In genomic region chr11:102614485-102614884, GRCh38 we compare ENCODE assay signal across 17 cellular contexts. TPM values are rescaled to one million over a fixed set of nuclear protein-coding genes. Genes with fewer than 3 reads are reported as not detected.
DNase-seq lines count a peak whose midpoint lies in the region; ATAC-seq, FAIRE-seq and TF ChIP-seq lines count a peak whose summit lies in the region.
"Had no signal": no experiment of that assay in that cellular context is flagged by ENCODE, and none has a peak within 500 bp of the region (broad histone marks: within the 10 kb centered on the region; RNA-seq: fewer than 3 reads in every experiment).

No MANE protein-coding gene starts in this region.

- no peak for TF ChIP-seq POLR2A in NB4 (IDR thresholded peaks at IDR 0.05; ENCODE audit: extremely low read depth, insufficient read length)
- no peak for TF ChIP-seq POLR2A in H54 (IDR thresholded peaks at IDR 0.05; ENCODE audit: low read depth, low read length)
- no peak for TF ChIP-seq POLR2A in heart left ventricle (IDR thresholded peaks at IDR 0.05)

- H4K20me1 ChIP-seq in neural progenitor cell (ENCODE audit: low read depth) = no peaks in the 10 kb centered on the region

- H3K4me3 ChIP-seq in AG09309 (ENCODE audit: control insufficient read depth, low read depth, low read length) = no peak overlapping the region
- no peak overlapping the region for H3K4me3 ChIP-seq in NB4 (ENCODE audit: low read depth, low read length)
- no peak overlapping the region for H3K4me3 ChIP-seq in neural progenitor cell
- no peak overlapping the region for H3K4me3 ChIP-seq in heart left ventricle
- H3K4me3 ChIP-seq: lung, spleen, testis had no signal

- H3K4me1 Mint-ChIP-seq in chondrocyte (ENCODE audit: low read depth) (peaks cover 4% of the 10 kb centered on the region), neural progenitor cell (peaks cover 14% of the 10 kb centered on the region)

- FAIRE-seq in H54 (lab: Jason Lieb, UNC) = no peak

- H3K79me2 ChIP-seq in neural progenitor cell (ENCODE audit: low read depth) = no peaks in the 10 kb centered on the region

- TF ChIP-seq CTCF in AG09309 (IDR thresholded peaks at IDR 0.05; ENCODE audit: control insufficient read depth, insufficient read depth, low read depth, low read length, missing control alignments) (peak; percentile 6), GM12873 (IDR thresholded peaks at IDR 0.05; ENCODE audit: insufficient read depth, low read depth, low read length, missing control alignments) (peak; percentile 26), NB4 (IDR thresholded peaks at IDR 0.05; ENCODE audit: low read depth, low read length) (no peak), chondrocyte (IDR thresholded peaks at IDR 0.05) (peak; percentile 60), neural progenitor cell (IDR thresholded peaks at IDR 0.05) (no peak), heart left ventricle (IDR thresholded peaks at IDR 0.05) (no peak)

- H3K36me3 ChIP-seq in neural progenitor cell (no peaks in the 10 kb centered on the region), heart left ventricle (no peaks in the 10 kb centered on the region)
- H3K36me3 ChIP-seq: spleen had no signal

- H3F3A ChIP-seq in neural progenitor cell (ENCODE audit: low read depth) = peaks cover 11% of the 10 kb centered on the region

- H3K9me3 ChIP-seq in neural progenitor cell (ENCODE audit: low read depth) (no peaks in the 10 kb centered on the region), heart left ventricle (no peaks in the 10 kb centered on the region)
- H3K9me3 ChIP-seq: spleen, testis had no signal

- intact Hi-C loops in heart left ventricle (cut with DNase I) = loop anchor here in 1 of 10 donors (5.0 kb wide), 1 partner anchor 272 kb away; no protein-coding TSS in a partner anchor

- WGBS in heart left ventricle, 4 donors = 89 to 95% (median 94%) methylated on average over 2 of the region's 2 CpGs

- H3K9me3 Mint-ChIP-seq in chondrocyte (ENCODE audit: low read depth) (no peaks in the 10 kb centered on the region), neural progenitor cell (no peaks in the 10 kb centered on the region)
- H3K9me3 Mint-ChIP-seq: activated naive CD8-positive, alpha-beta T cell treated with anti-CD3 and anti-CD28 coated beads for 36 hours; CD14-positive monocyte had no signal

- H3K4me3 Mint-ChIP-seq in chondrocyte (ENCODE audit: unreplicated experiment) (no peak overlapping the region), neural progenitor cell (no peak overlapping the region)
- H3K4me3 Mint-ChIP-seq: activated naive CD8-positive, alpha-beta T cell treated with anti-CD3 and anti-CD28 coated beads for 36 hours; CD14-positive monocyte had no signal

- no peaks in the 10 kb centered on the region for H3K36me3 Mint-ChIP-seq in chondrocyte (ENCODE audit: low read depth)
- no peaks in the 10 kb centered on the region for H3K36me3 Mint-ChIP-seq in neural progenitor cell
- H3K36me3 Mint-ChIP-seq: activated naive CD8-positive, alpha-beta T cell treated with anti-CD3 and anti-CD28 coated beads for 36 hours; CD14-positive monocyte had no signal

- no peak overlapping the region for H2AFZ ChIP-seq in neural progenitor cell (replicated peaks)

- H3K27me3 ChIP-seq in neural progenitor cell (no peaks in the 10 kb centered on the region), heart left ventricle (no peaks in the 10 kb centered on the region)
- H3K27me3 ChIP-seq: spleen, testis had no signal

- H3K27ac Mint-ChIP-seq in chondrocyte (ENCODE audit: unreplicated experiment) (no peak overlapping the region), neural progenitor cell (no peak overlapping the region)
- H3K27ac Mint-ChIP-seq: activated naive CD8-positive, alpha-beta T cell treated with anti-CD3 and anti-CD28 coated beads for 36 hours; CD14-positive monocyte had no signal

- DNase-seq in AG09309 (ENCODE audit: low read depth) (no peak), NB4 (ENCODE audit: low read depth) (peak; percentile 27), chondrocyte (ENCODE audit: low spot score) (no peak), H54 (ENCODE audit: insufficient read length, low spot score) (no peak), neural progenitor cell (ENCODE audit: low spot score) (no peak), heart left ventricle (no peak)
- DNase-seq: activated naive CD8-positive, alpha-beta T cell treated with anti-CD3 and anti-CD28 coated beads for 36 hours; cerebellar nuclear complex; NCI-H2227 treated with DMSO at 0.1 percent for 48 hours; SHP77 treated with DMSO at 0.1 percent for 48 hours; spleen; testis had no signal

- H3K27ac ChIP-seq in neural progenitor cell (no peak overlapping the region), heart left ventricle (no peak overlapping the region)
- H3K27ac ChIP-seq: spleen, testis had no signal

- peaks cover 4% of the 10 kb centered on the region for H3K4me1 ChIP-seq in neural progenitor cell
- no peaks in the 10 kb centered on the region for H3K4me1 ChIP-seq in heart left ventricle
- H3K4me1 ChIP-seq: testis had no signal

- no peak for ATAC-seq in GM18520 (IDR thresholded peaks at IDR 0.05; ENCODE audit: unreplicated experiment)
- no peak for ATAC-seq in heart left ventricle
- ATAC-seq: esophagus mucosa had no signal

- H3K9ac ChIP-seq in neural progenitor cell = no peak overlapping the region

- H3K27me3 Mint-ChIP-seq in chondrocyte (ENCODE audit: low read depth) (no peaks in the 10 kb centered on the region), neural progenitor cell (ENCODE audit: insufficient read depth, low read depth) (no peaks in the 10 kb centered on the region)
- H3K27me3 Mint-ChIP-seq: activated naive CD8-positive, alpha-beta T cell treated with anti-CD3 and anti-CD28 coated beads for 36 hours had no signal

- H3K4me2 ChIP-seq in neural progenitor cell = no peak overlapping the region

RNA-seq across cellular contexts. Expression of gene MMP20, which starts 10.6 kb away (rescaled TPM):
- total RNA-seq in chondrocyte (not detected in 3 replicates), neural progenitor cell (ENCODE audit: low replicate concordance) (not detected in 2 replicates), heart left ventricle (not detected)
- not detected for polyA plus RNA-seq in heart left ventricle
- total RNA-seq: activated naive CD8-positive, alpha-beta T cell treated with anti-CD3 and anti-CD28 coated beads for 36 hours; esophagus mucosa; lung; spleen had no signal
- polyA plus RNA-seq: CD14-positive monocyte, lung had no signal

Comparison
In these comparisons a context has a peak if more than half of its experiments do, and no peak if none do; other contexts are left out.
1. CTCF ChIP-seq: peak in AG09309 (single experiment), GM12873 (single experiment) and chondrocyte (single experiment); none in NB4 (single experiment), neural progenitor cell (single experiment) and heart left ventricle (0 of 12).